Comparison of ENCODE assay signal across 8 cellular contexts in genomic region chr2:19362094-19362649, GRCh38. TPM values are rescaled to one million over a fixed set of nuclear protein-coding genes. Genes with fewer than 3 reads are reported as not detected.
DNase-seq lines count a peak whose midpoint lies in the region; ATAC-seq and TF ChIP-seq lines count a peak whose summit lies in the region.

No MANE protein-coding gene starts in this region.

- H3K27me3 Mint-ChIP-seq in progenitor cell of endocrine pancreas, result peaks cover 66% of the 10 kb centered on the region

- H3K4me2 ChIP-seq in BLaER1, result peak overlapping the region; percentile 82

- in situ Hi-C loops in HAP-1 (cut with MboI; ENCODE audit: low sequenced_read_pairs), result loop anchor here (10.0 to 25.0 kb wide), 2 partner anchors 475 to 607 kb away; no protein-coding TSS in a partner anchor

- H4K20me1 ChIP-seq in BLaER1, result peaks cover 29% of the 10 kb centered on the region; the same call in 1 of the 2 replicates

- H3K9me3 Mint-ChIP-seq in progenitor cell of endocrine pancreas (ENCODE audit: low read depth), result no peaks in the 10 kb centered on the region

- H3K27ac ChIP-seq in BLaER1 (no peak overlapping the region), SK-N-MC (no peak overlapping the region), esophagus squamous epithelium (peak overlapping the region; percentile 14 to 70 (median 50))

- H3K27ac Mint-ChIP-seq in progenitor cell of endocrine pancreas, result no peak overlapping the region

- H3K27me3 ChIP-seq in BLaER1 (peaks cover 78% of the 10 kb centered on the region), HAP-1 (ENCODE audit: low read depth) (peaks cover 16% of the 10 kb centered on the region), esophagus squamous epithelium (peaks cover 0 to 63% (median 2%) of the 10 kb centered on the region in 4 donors)

- H3K36me3 Mint-ChIP-seq in progenitor cell of endocrine pancreas (ENCODE audit: insufficient read depth), result no peaks in the 10 kb centered on the region

- H3K4me3 ChIP-seq in BLaER1, result peak overlapping the region; percentile 67
- H3K4me3 ChIP-seq in HAP-1, result peak overlapping the region; percentile 25
- peak overlapping the region; percentile 76 for H3K4me3 ChIP-seq in SK-N-MC
- peak overlapping the region; percentile 37 to 67 (median 62) for H3K4me3 ChIP-seq in esophagus squamous epithelium

- TF ChIP-seq CTCF in esophagus squamous epithelium (IDR thresholded peaks at IDR 0.05) (no peak), progenitor cell of endocrine pancreas (IDR thresholded peaks at IDR 0.05; ENCODE audit: unreplicated experiment) (no peak)

- 1 to 2% methylated on average over 14 of the region's 14 CpGs for WGBS in esophagus squamous epithelium, 2 donors

- no peak for ATAC-seq in HG02588 (IDR thresholded peaks at IDR 0.05; ENCODE audit: unreplicated experiment)
- no peak for ATAC-seq in GM18505 (IDR thresholded peaks at IDR 0.05; ENCODE audit: unreplicated experiment)

- H3K9ac ChIP-seq in BLaER1, result no peak overlapping the region
- H3K9ac ChIP-seq in SK-N-MC (ENCODE audit: insufficient read length), result no peak overlapping the region

- H3K4me1 ChIP-seq in BLaER1 (no peaks in the 10 kb centered on the region), HAP-1 (peaks cover 15% of the 10 kb centered on the region; the same call in 1 of the 2 replicates), esophagus squamous epithelium (peaks cover 8 to 49% (median 11%) of the 10 kb centered on the region in 3 donors)

- H3K9me3 ChIP-seq in BLaER1, result peaks cover 25% of the 10 kb centered on the region
- H3K9me3 ChIP-seq in HAP-1, result no peaks in the 10 kb centered on the region
- no peaks in the 10 kb centered on the region for H3K9me3 ChIP-seq in SK-N-MC (ENCODE audit: low read depth, low read length)
- H3K9me3 ChIP-seq in esophagus squamous epithelium, result no peaks in the 10 kb centered on the region

- no peaks in the 10 kb centered on the region for H3K36me3 ChIP-seq in BLaER1
- no peaks in the 10 kb centered on the region for H3K36me3 ChIP-seq in HAP-1 (replicated peaks)
- H3K36me3 ChIP-seq in SK-N-MC (ENCODE audit: insufficient read depth, low read length), result no peaks in the 10 kb centered on the region
- H3K36me3 ChIP-seq in esophagus squamous epithelium, result no peaks in the 10 kb centered on the region

- DNase-seq in HAP-1 (ENCODE audit: low spot score in 2 of 2) (no peak), SK-N-MC (ENCODE audit: low read depth, low spot score) (no peak), esophagus squamous epithelium (lab: John Stamatoyannopoulos, UW) (no peak), progenitor cell of endocrine pancreas (ENCODE audit: low spot score, unreplicated experiment) (no peak), NCI-H1436 (lab: John Stamatoyannopoulos, UW) (no peak)

- peaks cover 25% of the 10 kb centered on the region for H3K4me1 Mint-ChIP-seq in progenitor cell of endocrine pancreas (ENCODE audit: low read depth)

- TF ChIP-seq POLR2A in esophagus squamous epithelium (IDR thresholded peaks at IDR 0.05), result no peak
- TF ChIP-seq POLR2A in GM18505 (IDR thresholded peaks at IDR 0.05; ENCODE audit: borderline replicate concordance, extremely low read depth, insufficient read depth, insufficient read length), result no peak

- intact Hi-C loops in esophagus squamous epithelium (cut with DNase I), result loop anchor here (10.0 kb wide), 1 partner anchor 503 kb away; no protein-coding TSS in a partner anchor

- H3K4me3 Mint-ChIP-seq in progenitor cell of endocrine pancreas (ENCODE audit: low read depth), result peak overlapping the region; percentile 68

RNA-seq across cellular contexts. Expression of gene OSR1, which starts 3.7 kb away (rescaled TPM):
- total RNA-seq in esophagus squamous epithelium (1 to 10 TPM in 3 of 4 donors, under 1 TPM in 1; 0.19 to 4.4 (median 1.5) TPM), progenitor cell of endocrine pancreas (10.3 and 10.7 TPM in 2 replicates)

Comparison
In these comparisons a context has a peak if more than half of its experiments do, and no peak if none do; other contexts are left out.
1. H3K27ac ChIP-seq: peak in esophagus squamous epithelium (4 of 4); none in BLaER1 (single experiment) and SK-N-MC (single experiment).
2. H3K4me3 ChIP-seq: peak in every context shown above with its lines; median percentile 76 in SK-N-MC; 67 in BLaER1; 62 in esophagus squamous epithelium; 25 in HAP-1.